Comparison of ENCODE assay signal across 17 cellular contexts in genomic region chr17:11240841-11241610, GRCh38. TPM values are rescaled to one million over a fixed set of nuclear protein-coding genes. Genes with fewer than 3 reads are reported as not detected.
DNase-seq lines count a peak whose midpoint lies in the region; ATAC-seq and TF ChIP-seq lines count a peak whose summit lies in the region.
"Had no signal": no experiment of that assay in that cellular context is flagged by ENCODE, and none has a peak within 500 bp of the region (broad histone marks: within the 10 kb centered on the region; RNA-seq: fewer than 3 reads in every experiment).

SHISA6 (plus strand) TSS chr17:11241213.

- H3K27me3 Mint-ChIP-seq in activated T-cell treated with anti-CD3 and anti-CD28 coated beads, Interleukin-2, amount 50 U/mL, for 24 hours, result peaks cover 63% of the 10 kb centered on the region
- peaks cover 48% of the 10 kb centered on the region for H3K27me3 Mint-ChIP-seq in activated T-cell treated with anti-CD3 and anti-CD28 coated beads, Interleukin-2, amount 50 U/mL, for 72 hours (ENCODE audit: low read depth)

- no peak for TF ChIP-seq POLR2A in esophagus squamous epithelium (IDR thresholded peaks at IDR 0.05)

- WGBS in esophagus squamous epithelium, 2 donors, result 0% methylated on average over 5 of the region's 126 CpGs; no CpG with 5 or more reads in 1 of the 2 donors

- peak within 1 kb of the TSS in 3 of 4 donors; percentile 17 to 73 (median 39) for H3K27ac ChIP-seq in esophagus squamous epithelium
- no peak within 1 kb of the TSS for H3K27ac ChIP-seq in neural cell (ENCODE audit: low read length)
- H3K27ac ChIP-seq in upper lobe of right lung, result no peak within 1 kb of the TSS
- H3K27ac ChIP-seq: thoracic aorta had no signal

- no peak for DNase-seq in activated T-cell treated with anti-CD3 and anti-CD28 coated beads, Interleukin-2, amount 50 U/mL, for 24 hours
- DNase-seq in activated T-cell treated with anti-CD3 and anti-CD28 coated beads, Interleukin-2, amount 50 U/mL, for 72 hours, result no peak
- DNase-seq in esophagus squamous epithelium (lab: John Stamatoyannopoulos, UW) (no peak), upper lobe of right lung (no peak), GDM1 (lab: John Stamatoyannopoulos, UW) (no peak), HuH-7.5 (ENCODE audit: low spot score) (no peak), CD1c-positive myeloid dendritic cell (ENCODE audit: extremely low spot score) (no peak)
- DNase-seq: activated naive CD4-positive, alpha-beta T cell treated with anti-CD3 and anti-CD28 coated beads for 36 hours; effector memory CD4-positive, alpha-beta T cell; IMR-90; NCI-H2081 treated with DMSO at 0.1 percent for 48 hours; occipital lobe had no signal

- H3K36me3 Mint-ChIP-seq in activated T-cell treated with anti-CD3 and anti-CD28 coated beads, Interleukin-2, amount 50 U/mL, for 24 hours (ENCODE audit: low read depth), result no peaks in the 10 kb centered on the region
- peaks cover 5% of the 10 kb centered on the region in 2 donors for H3K36me3 Mint-ChIP-seq in activated T-cell treated with anti-CD3 and anti-CD28 coated beads, Interleukin-2, amount 50 U/mL, for 72 hours (ENCODE audit: insufficient read depth in 2 of 2)

- H3K27me3 ChIP-seq in esophagus squamous epithelium (peaks cover 0 to 90% (median 5%) of the 10 kb centered on the region in 4 donors), neural cell (ENCODE audit: insufficient read depth, low read depth, low read length) (peaks cover 52% of the 10 kb centered on the region), upper lobe of right lung (peaks cover 50% of the 10 kb centered on the region)

- H3K9me3 ChIP-seq in esophagus squamous epithelium (no peaks in the 10 kb centered on the region), neural cell (ENCODE audit: low read length) (no peaks in the 10 kb centered on the region), upper lobe of right lung (no peaks in the 10 kb centered on the region)
- H3K9me3 ChIP-seq: thoracic aorta had no signal

- H3K4me3 Mint-ChIP-seq in activated T-cell treated with anti-CD3 and anti-CD28 coated beads, Interleukin-2, amount 50 U/mL, for 24 hours, result no peak within 1 kb of the TSS
- no peak within 1 kb of the TSS for H3K4me3 Mint-ChIP-seq in activated T-cell treated with anti-CD3 and anti-CD28 coated beads, Interleukin-2, amount 50 U/mL, for 72 hours
- H3K4me3 Mint-ChIP-seq: activated naive CD4-positive, alpha-beta T cell treated with anti-CD3 and anti-CD28 coated beads for 36 hours had no signal

- ATAC-seq in activated T-cell treated with anti-CD3 and anti-CD28 coated beads, Interleukin-2, amount 50 U/mL, for 72 hours (replicated peaks in 1 of 2), result no peak
- no peak for ATAC-seq in upper lobe of right lung
- ATAC-seq: activated CD4-positive, CD25-positive, alpha-beta regulatory T cell treated with anti-CD3 and anti-CD28 coated beads, Interleukin-2, amount 50 U/mL, for 24 hours had no signal

- H3K4me1 Mint-ChIP-seq in activated T-cell treated with anti-CD3 and anti-CD28 coated beads, Interleukin-2, amount 50 U/mL, for 24 hours (ENCODE audit: low read depth), result peaks cover 2% of the 10 kb centered on the region
- H3K4me1 Mint-ChIP-seq in activated T-cell treated with anti-CD3 and anti-CD28 coated beads, Interleukin-2, amount 50 U/mL, for 72 hours (ENCODE audit: low read depth), result no peaks in the 10 kb centered on the region

- H3K4me1 ChIP-seq in esophagus squamous epithelium (peaks cover 8 to 46% (median 15%) of the 10 kb centered on the region in 3 donors), upper lobe of right lung (no peaks in the 10 kb centered on the region)

- H4K20me1 ChIP-seq in neural cell (ENCODE audit: insufficient read depth), result no peaks in the 10 kb centered on the region

- no peak for TF ChIP-seq EP300 in neural cell (conservative IDR thresholded peaks at IDR 0.05; ENCODE audit: poor library complexity, severe bottlenecking)

- peak within 1 kb of the TSS; percentile 39 for H3K4me2 ChIP-seq in neural cell (ENCODE audit: low read length)

- peak within 1 kb of the TSS; percentile 62 for H3K9ac ChIP-seq in neural cell (ENCODE audit: low read length)

- H3K9me3 Mint-ChIP-seq in activated T-cell treated with anti-CD3 and anti-CD28 coated beads, Interleukin-2, amount 50 U/mL, for 24 hours, result no peaks in the 10 kb centered on the region
- H3K9me3 Mint-ChIP-seq in activated T-cell treated with anti-CD3 and anti-CD28 coated beads, Interleukin-2, amount 50 U/mL, for 72 hours, result no peaks in the 10 kb centered on the region
- H3K9me3 Mint-ChIP-seq: activated naive CD4-positive, alpha-beta T cell treated with anti-CD3 and anti-CD28 coated beads for 36 hours had no signal

- H3F3A ChIP-seq in neural cell (ENCODE audit: insufficient read depth, low read length, poor library complexity, severe bottlenecking), result no peaks in the 10 kb centered on the region

- no peaks in the 10 kb centered on the region for H3K79me2 ChIP-seq in neural cell (replicated peaks; ENCODE audit: insufficient read depth, low read length)

- peak within 1 kb of the TSS; percentile 40 for H3K27ac Mint-ChIP-seq in activated T-cell treated with anti-CD3 and anti-CD28 coated beads, Interleukin-2, amount 50 U/mL, for 24 hours
- no peak within 1 kb of the TSS for H3K27ac Mint-ChIP-seq in activated T-cell treated with anti-CD3 and anti-CD28 coated beads, Interleukin-2, amount 50 U/mL, for 72 hours
- H3K27ac Mint-ChIP-seq: activated naive CD4-positive, alpha-beta T cell treated with anti-CD3 and anti-CD28 coated beads for 36 hours had no signal

- no peak within 1 kb of the TSS for H2AFZ ChIP-seq in neural cell (ENCODE audit: low read depth, low read length)

- TF ChIP-seq RAD21 in neural cell (conservative IDR thresholded peaks at IDR 0.05), result no peak

- H3K9me2 ChIP-seq in neural cell (ENCODE audit: insufficient read depth, low read length), result no peaks in the 10 kb centered on the region

- TF ChIP-seq CTCF in esophagus squamous epithelium (IDR thresholded peaks at IDR 0.05), result no peak
- peak; percentile 15 for TF ChIP-seq CTCF in neural cell (IDR thresholded peaks at IDR 0.05; ENCODE audit: poor library complexity, severe bottlenecking)
- no peak for TF ChIP-seq CTCF in upper lobe of right lung (IDR thresholded peaks at IDR 0.05)

- intact Hi-C loops in esophagus squamous epithelium (cut with DNase I) (no loop called here), upper lobe of right lung (cut with DNase I) (no loop called here)

- H3K36me3 ChIP-seq in esophagus squamous epithelium, result no peaks in the 10 kb centered on the region
- no peaks in the 10 kb centered on the region for H3K36me3 ChIP-seq in neural cell (ENCODE audit: insufficient read depth, low read length)
- no peaks in the 10 kb centered on the region for H3K36me3 ChIP-seq in upper lobe of right lung
- H3K36me3 ChIP-seq: thoracic aorta had no signal

- peak within 1 kb of the TSS; percentile 45 to 67 (median 52) for H3K4me3 ChIP-seq in esophagus squamous epithelium
- peak within 1 kb of the TSS; percentile 87 for H3K4me3 ChIP-seq in neural cell (ENCODE audit: low read length)
- H3K4me3 ChIP-seq in upper lobe of right lung, result peak within 1 kb of the TSS; percentile 23
- H3K4me3 ChIP-seq: thoracic aorta had no signal

TF ChIP-seq in neural cell, 6 proteins besides CTCF, POLR2A, EP300 and RAD21:
- TF ChIP-seq SMC3 (conservative IDR thresholded peaks at IDR 0.05; ENCODE audit: poor library complexity), result peak; percentile 8
- TF ChIP-seq MXI1 (conservative IDR thresholded peaks at IDR 0.05; ENCODE audit: poor library complexity, severe bottlenecking), result no peak

RNA-seq across cellular contexts. Expression of gene SHISA6, which starts in this region (rescaled TPM):
- total RNA-seq in activated T-cell treated with anti-CD3 and anti-CD28 coated beads, Interleukin-2, amount 50 U/mL, for 72 hours, result not detected
- total RNA-seq in esophagus squamous epithelium, result 1 to 10 TPM in 1 of 4 donors, under 1 TPM in 3; 0.19 to 1.5 (median 0.71) TPM
- polyA plus RNA-seq in neural cell, result 1.8 and 2.5 TPM in 2 replicates
- 7.3 and 10.4 TPM in 2 replicates for polyA minus RNA-seq in neural cell
- total RNA-seq in upper lobe of right lung, result not detected
- total RNA-seq: activated naive CD4-positive, alpha-beta T cell treated with anti-CD3 and anti-CD28 coated beads for 36 hours; IMR-90; RPMI7951 had no signal
- polyA plus RNA-seq: AG04450, IMR-90 had no signal

Comparison
In these comparisons a context has a peak if more than half of its experiments do, and no peak if none do; other contexts are left out.
1. H3K27ac ChIP-seq: peak in esophagus squamous epithelium (3 of 4); none in neural cell (single experiment) and upper lobe of right lung (single experiment).
2. H3K4me3 ChIP-seq: peak in every context shown above with its lines; median percentile 87 in neural cell; 52 in esophagus squamous epithelium; 23 in upper lobe of right lung.